In genomic region chr16:2462031-2462866, GRCh38 we compare ENCODE assay signal across 2 cellular contexts.
TF ChIP-seq lines count a peak whose summit lies in the region.

No MANE protein-coding gene starts in this region.

TF ChIP-seq in HEK293, 187 proteins besides CTCF, POLR2A, EP300 and RAD21:
- TF ChIP-seq ZNF473 (tag by site-specific recombination; IDR thresholded peaks at IDR 0.05) (no peak), REST (tag by site-specific recombination; IDR thresholded peaks at IDR 0.05) (no peak), ZBTB7A (tag by site-specific recombination; IDR thresholded peaks at IDR 0.05; ENCODE audit: low read depth) (no peak), ZNF837 (tag by site-specific recombination; IDR thresholded peaks at IDR 0.05) (no peak), ZNF843 (tag by site-specific recombination; IDR thresholded peaks at IDR 0.05) (no peak), ZFP3 (tag by site-specific recombination; IDR thresholded peaks at IDR 0.05; ENCODE audit: low read depth) (no peak), ZNF174 (tag by site-specific recombination; IDR thresholded peaks at IDR 0.05) (no peak), ZNF692 (tag by site-specific recombination; IDR thresholded peaks at IDR 0.05) (peak; percentile 40; the same call in 1 of the 2 replicates), ZFHX2 (tag by site-specific recombination; conservative IDR thresholded peaks at IDR 0.05) (0 out of 2 replicates have a peak, but pooled peaks have one; percentile 6), BCL11B (tag by site-specific recombination; IDR thresholded peaks at IDR 0.05; ENCODE audit: low read depth) (no peak), ZNF366 (tag by site-specific recombination; conservative IDR thresholded peaks at IDR 0.05) (no peak), ZNF518A (tag by site-specific recombination; conservative IDR thresholded peaks at IDR 0.05; ENCODE audit: low read depth) (no peak)
TF ChIP-seq in HEK293: peak in this region for 2.

TF ChIP-seq in K562, 482 proteins besides CTCF, POLR2A, EP300 and RAD21:
- TF ChIP-seq FOXA3 (CRISPR knock-in tag; conservative IDR thresholded peaks at IDR 0.05 in 1 of 2, IDR thresholded peaks at IDR 0.05 in 1 of 2): no peak
- peak; percentile 35; the same call in 1 of the 2 replicates for TF ChIP-seq POLR2G (IDR thresholded peaks at IDR 0.05; ENCODE audit: low read depth, low read length)
- no peak for TF ChIP-seq BHLHE40 (IDR thresholded peaks at IDR 0.05; ENCODE audit: low read length)
- TF ChIP-seq RBFOX2 (IDR thresholded peaks at IDR 0.05; ENCODE audit: low read depth, low read length): peak; percentile 47
- no peak for TF ChIP-seq TEAD1 (CRISPR knock-in tag; IDR thresholded peaks at IDR 0.05)
- no peak for TF ChIP-seq CTCFL (IDR thresholded peaks at IDR 0.05; ENCODE audit: borderline replicate concordance, insufficient read depth, low read depth, low read length, poor library complexity, severe bottlenecking)
- no peak for TF ChIP-seq DPF2 (IDR thresholded peaks at IDR 0.05)
